8 cellular contexts compared by ENCODE assay signal in the genomic region with DNA sequence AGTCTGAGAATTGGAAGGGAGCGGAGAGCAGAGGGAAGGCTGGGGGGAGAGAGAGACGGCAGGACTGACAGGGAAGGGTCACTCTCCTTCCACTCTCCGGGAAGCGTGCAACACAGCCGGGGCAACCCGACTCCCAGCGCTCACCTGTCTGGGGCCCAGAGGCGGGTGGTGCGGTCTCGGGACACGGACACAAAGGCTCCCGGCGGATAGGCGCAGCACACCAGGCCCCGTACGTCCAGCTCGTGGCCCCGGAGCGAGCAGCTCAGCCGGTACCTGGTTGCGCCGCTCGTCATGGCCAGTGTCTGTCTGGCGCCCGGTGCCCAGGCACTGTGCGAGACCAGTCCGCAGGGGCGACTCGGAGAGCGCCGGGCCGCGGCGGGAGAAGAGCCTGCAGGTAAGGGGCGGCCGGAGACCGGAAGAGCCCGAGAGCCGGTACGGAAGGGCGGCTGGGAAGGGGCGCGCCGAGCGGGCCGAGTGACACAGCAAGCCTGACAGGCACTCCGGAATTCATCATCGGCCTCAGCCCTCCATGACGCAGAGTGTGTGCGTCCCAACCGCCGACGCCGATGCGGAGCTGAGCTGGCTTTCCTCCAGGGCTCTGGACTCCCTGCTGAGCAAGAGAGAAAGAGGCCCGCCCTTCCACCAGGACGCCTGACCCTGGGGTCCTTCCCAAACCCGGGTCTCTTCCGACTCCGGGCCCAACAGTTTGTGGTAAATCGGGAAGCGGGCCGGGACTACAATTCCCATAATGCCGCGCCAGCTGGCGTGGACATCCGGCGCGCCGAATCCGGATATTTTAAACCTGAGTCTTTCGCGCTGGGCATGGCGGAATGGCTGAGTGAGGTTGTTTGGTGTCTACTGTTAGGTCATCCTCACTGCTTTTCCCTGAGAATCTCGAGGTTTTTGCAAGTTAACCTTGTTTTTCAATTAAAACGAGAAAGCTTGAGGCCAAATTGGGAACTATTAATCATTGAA. TPM values are rescaled to one million over a fixed set of nuclear protein-coding genes. Genes with fewer than 3 reads are reported as not detected.
A peak's percentile ranks its signal among the peaks of the same experiment; 100 is the strongest.
DNase-seq lines count a peak whose midpoint lies in the region; ATAC-seq and TF ChIP-seq lines count a peak whose summit lies in the region.

TSS of gene PLAA (minus strand) at position 490 of the 975 bp plus-strand sequence. CDS start at position 293, 197 bp downstream.

- peak within 1 kb of the TSS; percentile 98 to 99 for H3K27ac Mint-ChIP-seq in T-cell

- H3K27me3 Mint-ChIP-seq in T-cell: peaks cover 4 to 10% of the 10 kb centered on the region in 2 donors

- intact Hi-C loops in adrenal gland (cut with DNase I): loop anchor here in 1 of 2 donors (10.0 kb wide), 1 partner anchor 52 kb away; the partner anchor contains the start of gene CAAP1
- intact Hi-C loops in heart right ventricle (cut with DNase I): loop anchor here in 7 of 10 donors (1.0 to 10.0 kb wide), 6 partner anchors 9 to 55 kb away; partner anchors contain the start of genes CAAP1 (in 6 of the 7) and IFT74 (in 2 of the 7)
- intact Hi-C loops in posterior vena cava (cut with DNase I): loop anchor here in 1 of 2 donors (5.0 kb wide), 1 partner anchor 55 kb away; the partner anchor contains the start of gene CAAP1
- intact Hi-C loops in upper lobe of right lung (cut with DNase I): no loop called here

- peak within 1 kb of the TSS; percentile 85 to 97 (median 89) for H3K4me3 Mint-ChIP-seq in T-cell

- H3K4me3 ChIP-seq in adrenal gland: peak within 1 kb of the TSS; percentile 54 to 88 (median 72)
- H3K4me3 ChIP-seq in heart right ventricle: peak within 1 kb of the TSS; percentile 74 to 99 (median 94)
- peak within 1 kb of the TSS; percentile 95 for H3K4me3 ChIP-seq in upper lobe of right lung

- H3K4me1 Mint-ChIP-seq in T-cell: peaks cover 46 to 52% (median 50%) of the 10 kb centered on the region in 3 donors

- TF ChIP-seq CTCF in adrenal gland (IDR thresholded peaks at IDR 0.05) (peak in 4 of 6 experiments; percentile 12 to 40 (median 25)), heart right ventricle (IDR thresholded peaks at IDR 0.05) (peak in 3 of 9 donors; percentile 25 to 36 (median 27)), upper lobe of right lung (IDR thresholded peaks at IDR 0.05) (peak; percentile 34)

- peaks cover 10% of the 10 kb centered on the region for H3K36me3 Mint-ChIP-seq in T-cell

- H3K27ac ChIP-seq in adrenal gland (peak within 1 kb of the TSS; percentile 94 to 99 (median 98)), heart right ventricle (peak within 1 kb of the TSS; percentile 91 to 99 (median 96)), upper lobe of right lung (peak within 1 kb of the TSS; percentile 99)

- no peaks in the 10 kb centered on the region for H3K36me3 ChIP-seq in adrenal gland (replicated peaks in 1 of 2)
- peaks cover 0 to 6% (median 0%) of the 10 kb centered on the region in 9 donors for H3K36me3 ChIP-seq in heart right ventricle
- H3K36me3 ChIP-seq in upper lobe of right lung: no peaks in the 10 kb centered on the region

- CTCF ChIA-PET in T-cell (lab: Charles Lee): interaction anchor here in 1 of 2 donors (1.0 to 1.1 kb wide), 2 partner anchors 9 to 55 kb away, joined by 3 to 5 read pairs; partner anchors contain the start of genes CAAP1 and IFT74

- WGBS in adrenal gland, 4 donors: 0 to 1% (median 0%) methylated on average over 19 to 76 of the region's 76 CpGs
- WGBS in heart right ventricle, 2 donors: 0% methylated on average over 73 to 76 of the region's 76 CpGs

- POLR2A ChIA-PET in T-cell (lab: Charles Lee): interaction anchor here (0.6 to 1.5 kb wide), 4 partner anchors 9 to 55 kb away, joined by 3 to 15 read pairs (median 4); partner anchors contain the start of genes CAAP1 (in 1 of the 2) and IFT74 (in 1 of the 2)

- no peaks in the 10 kb centered on the region for H3K27me3 ChIP-seq in adrenal gland
- no peaks in the 10 kb centered on the region for H3K27me3 ChIP-seq in heart right ventricle
- no peaks in the 10 kb centered on the region for H3K27me3 ChIP-seq in upper lobe of right lung

- TF ChIP-seq POLR2A in GM10847 (IDR thresholded peaks at IDR 0.05; ENCODE audit: extremely low read depth, insufficient read length): peak; percentile 20
- peak; percentile 71 to 81 for TF ChIP-seq POLR2A in adrenal gland (IDR thresholded peaks at IDR 0.05)

- no peaks in the 10 kb centered on the region for H3K9me3 Mint-ChIP-seq in T-cell

- ATAC-seq in HG02623 (IDR thresholded peaks at IDR 0.05; ENCODE audit: unreplicated experiment) (peak; percentile 99), T-cell (replicated peaks in 1 of 4) (peak; percentile 95 to 96 (median 95)), heart right ventricle (peak; percentile 99 to 100 (median 100)), upper lobe of right lung (peak; percentile 99)

- peaks cover 28 to 32% of the 10 kb centered on the region in 2 donors for H3K4me1 ChIP-seq in adrenal gland (replicated peaks in 1 of 2)
- H3K4me1 ChIP-seq in heart right ventricle: peaks cover 0 to 41% (median 36%) of the 10 kb centered on the region in 9 donors
- H3K4me1 ChIP-seq in upper lobe of right lung: peaks cover 24% of the 10 kb centered on the region

- H3K9me3 ChIP-seq in adrenal gland (replicated peaks in 1 of 3) (no peaks in the 10 kb centered on the region), heart right ventricle (no peaks in the 10 kb centered on the region), upper lobe of right lung (no peaks in the 10 kb centered on the region)

- peak; percentile 94 for DNase-seq in NCI-H1105 (lab: John Stamatoyannopoulos, UW)
- peak; percentile 65 to 88 (median 80) for DNase-seq in T-cell
- DNase-seq in adrenal gland: peak; percentile 90 to 96 (median 93)
- DNase-seq in heart right ventricle: peak; percentile 85 to 91
- DNase-seq in posterior vena cava (ENCODE audit: low spot score): peak; percentile 97
- peak; percentile 95 for DNase-seq in upper lobe of right lung

RNA-seq across cellular contexts. Expression of gene PLAA, which starts in this region (rescaled TPM):
- 10 to 100 TPM; 19.9 to 29.9 (median 23.7) TPM for total RNA-seq in T-cell
- total RNA-seq in adrenal gland: 10 to 100 TPM; 30.9 to 89.8 (median 40.8) TPM
- polyA plus RNA-seq in adrenal gland: 10 to 100 TPM; 12.8 to 62.2 (median 13.6) TPM
- 10 to 100 TPM; 30.9 to 40.4 (median 34.9) TPM for total RNA-seq in heart right ventricle
- 10 to 100 TPM in 1 of 2 donors, 1 to 10 TPM in 1; 9.1 to 14.8 TPM for polyA plus RNA-seq in heart right ventricle
- total RNA-seq in posterior vena cava: 10 to 100 TPM; 25.4 to 27.0 TPM
- 22.1 TPM for total RNA-seq in upper lobe of right lung

Comparison
In these comparisons a context has a peak if more than half of its experiments do, and no peak if none do; other contexts are left out.
1. Peak in every context shown above with its lines: DNase-seq, ATAC-seq, H3K4me3 ChIP-seq and H3K27ac ChIP-seq.